ENCODE assay signal across 13 cellular contexts in genomic region chr9:38713426-38713825, GRCh38. TPM values are rescaled to one million over a fixed set of nuclear protein-coding genes. Genes with fewer than 3 reads are reported as not detected.
A peak's percentile ranks its signal among the peaks of the same experiment; 100 is the strongest.
DNase-seq lines count a peak whose midpoint lies in the region; TF ChIP-seq lines count a peak whose summit lies in the region.
"Had no signal": no experiment of that assay in that cellular context is flagged by ENCODE, and none has a peak within 500 bp of the region (broad histone marks: within the 10 kb centered on the region; RNA-seq: fewer than 3 reads in every experiment).

No MANE protein-coding gene starts in this region.

- intact Hi-C loops in prostate gland (cut with DNase I) = no loop called here

- H3F3A ChIP-seq in GM23248 (ENCODE audit: insufficient read depth) = no peaks in the 10 kb centered on the region

- no peaks in the 10 kb centered on the region for H3K36me3 ChIP-seq in GM23248 (ENCODE audit: low read depth)
- H3K36me3 ChIP-seq in parathyroid adenoma (ENCODE audit: control insufficient read depth, insufficient read depth, low read length) = no peaks in the 10 kb centered on the region
- no peaks in the 10 kb centered on the region for H3K36me3 ChIP-seq in prostate gland

- H3K9ac ChIP-seq in GM23248 (no peak overlapping the region), parathyroid adenoma (no peak overlapping the region)

- no peaks in the 10 kb centered on the region for H3K9me2 ChIP-seq in GM23248 (ENCODE audit: insufficient read depth)

- peak; percentile 83 for DNase-seq in GM23248
- peak; percentile 73 for DNase-seq in SKM-1 (lab: John Stamatoyannopoulos, UW; ENCODE audit: unreplicated experiment)
- peak; percentile 99 for DNase-seq in fibroblast of pulmonary artery (ENCODE audit: low read depth)
- no peak for DNase-seq in AG08396 (ENCODE audit: low spot score)
- DNase-seq in osteocyte (ENCODE audit: extremely low spot score, unreplicated experiment) = no peak
- DNase-seq in NCI-H128 (lab: John Stamatoyannopoulos, UW; ENCODE audit: unreplicated experiment) = no peak
- DNase-seq in prostate gland (ENCODE audit: low spot score) = no peak
- DNase-seq: activated naive CD4-positive, alpha-beta T cell treated with anti-CD3 and anti-CD28 coated beads, Interleukin-2, amount 50 U/mL, for 16 hours; effector memory CD8-positive, alpha-beta T cell; NCI-H526; stimulated activated naive CD4-positive, alpha-beta T cell treated with Interleukin-2 at 50 U/mL for 16 hours had no signal

- no peak overlapping the region for H3K27ac ChIP-seq in GM23248
- peak overlapping the region; percentile 74 for H3K27ac ChIP-seq in parathyroid adenoma
- no peak overlapping the region for H3K27ac ChIP-seq in prostate gland

- H3K9me3 ChIP-seq in GM23248 (ENCODE audit: low read depth) (no peaks in the 10 kb centered on the region), parathyroid adenoma (ENCODE audit: control insufficient read depth, low read length) (no peaks in the 10 kb centered on the region), prostate gland (no peaks in the 10 kb centered on the region)

- in situ Hi-C loops in GM23248 (cut with MboI) = no loop called here

- no peak for TF ChIP-seq CTCF in fibroblast of pulmonary artery (IDR thresholded peaks at IDR 0.05; ENCODE audit: low read length, missing control alignments)
- TF ChIP-seq CTCF in parathyroid adenoma (IDR thresholded peaks at IDR 0.05) = no peak
- no peak for TF ChIP-seq CTCF in osteocyte (IDR thresholded peaks at IDR 0.05)
- TF ChIP-seq CTCF in prostate gland (IDR thresholded peaks at IDR 0.05) = no peak

- H3K9me3 Mint-ChIP-seq in osteocyte (ENCODE audit: unreplicated experiment) = no peaks in the 10 kb centered on the region
- H3K9me3 Mint-ChIP-seq: effector memory CD8-positive, alpha-beta T cell; neural crest cell had no signal

- 2 to 4% methylated on average over 2 to 5 of the region's 5 CpGs for WGBS in GM23248 (ENCODE audit: low coverage in 1 of 2, low lambda C conversion rate in 2 of 2, missing lambda C conversion rate in 2 of 2), 2 experiments
- 37% methylated on average over 5 of the region's 5 CpGs for WGBS in prostate gland

- no peaks in the 10 kb centered on the region for H3K4me1 Mint-ChIP-seq in osteocyte (ENCODE audit: unreplicated experiment)

- H3K4me1 ChIP-seq in GM23248 (ENCODE audit: insufficient read depth) = no peaks in the 10 kb centered on the region
- peaks cover 9% of the 10 kb centered on the region for H3K4me1 ChIP-seq in parathyroid adenoma
- H3K4me1 ChIP-seq in prostate gland (replicated peaks) = no peaks in the 10 kb centered on the region

- H3K36me3 Mint-ChIP-seq in osteocyte (ENCODE audit: unreplicated experiment) = no peaks in the 10 kb centered on the region

- no peak overlapping the region for H3K4me3 Mint-ChIP-seq in osteocyte (ENCODE audit: unreplicated experiment)
- H3K4me3 Mint-ChIP-seq: effector memory CD8-positive, alpha-beta T cell; neural crest cell had no signal

- no peaks in the 10 kb centered on the region for H4K20me1 ChIP-seq in GM23248 (ENCODE audit: insufficient read depth)

- H3K4me2 ChIP-seq in GM23248 (ENCODE audit: unreplicated experiment) (no peak overlapping the region), parathyroid adenoma (ENCODE audit: low read length) (peak overlapping the region; percentile 11)

- H3K27me3 ChIP-seq in GM23248 (replicated peaks; ENCODE audit: insufficient read depth) = no peaks in the 10 kb centered on the region
- no peaks in the 10 kb centered on the region for H3K27me3 ChIP-seq in parathyroid adenoma (ENCODE audit: control insufficient read depth, insufficient read depth, low read length)
- H3K27me3 ChIP-seq in prostate gland (replicated peaks; ENCODE audit: insufficient read depth) = no peaks in the 10 kb centered on the region

- H3K27ac Mint-ChIP-seq in osteocyte (ENCODE audit: unreplicated experiment) = no peak overlapping the region
- H3K27ac Mint-ChIP-seq: effector memory CD8-positive, alpha-beta T cell had no signal

- H2AFZ ChIP-seq in GM23248 = no peak overlapping the region
- no peak overlapping the region for H2AFZ ChIP-seq in parathyroid adenoma

- H3K79me2 ChIP-seq in GM23248 (ENCODE audit: insufficient read depth) (no peaks in the 10 kb centered on the region), parathyroid adenoma (no peaks in the 10 kb centered on the region)

- peaks cover 46% of the 10 kb centered on the region for H3K27me3 Mint-ChIP-seq in osteocyte (ENCODE audit: unreplicated experiment)

- TF ChIP-seq POLR2A in prostate gland (IDR thresholded peaks at IDR 0.05) = no peak

- no peak overlapping the region for H3K4me3 ChIP-seq in GM23248
- H3K4me3 ChIP-seq in fibroblast of pulmonary artery (replicated peaks; ENCODE audit: low read depth, low read length) = no peak overlapping the region
- no peak overlapping the region for H3K4me3 ChIP-seq in parathyroid adenoma (ENCODE audit: low read depth, low read length)
- no peak overlapping the region for H3K4me3 ChIP-seq in prostate gland

RNA-seq across cellular contexts. Expression of gene FAM240B, which starts 6.5 kb away (rescaled TPM):
- not detected in 2 replicates for total RNA-seq in GM23248 (2014; rRNA removed; shearing (Covaris generic))
- not detected in 2 replicates for polyA plus RNA-seq in GM23248 (2016; fragmentation: Nextera tagmentation; extraction: Ambion mirVana)
- not detected in 2 replicates for total RNA-seq in osteocyte
- total RNA-seq in prostate gland = 1 to 10 TPM in 1 of 2 donors, not detected in 1; 2.0 TPM
- total RNA-seq: neural crest cell had no signal

Comparison
In these comparisons a context has a peak if more than half of its experiments do, and no peak if none do; other contexts are left out.
1. DNase-seq: peak in GM23248 (single experiment), SKM-1 (single experiment) and fibroblast of pulmonary artery (single experiment); none in AG08396 (single experiment), osteocyte (single experiment), NCI-H128 (single experiment) and prostate gland (single experiment).